In genomic region chr13:61994174-61994573, GRCh38 we compare ENCODE assay signal across 8 cellular contexts.
"Had no signal": no experiment of that assay in that cellular context is flagged by ENCODE, and none has a peak within 500 bp of the region (broad histone marks: within the 10 kb centered on the region; RNA-seq: fewer than 3 reads in every experiment).

No MANE protein-coding gene starts in this region.

- H3K36me3 Mint-ChIP-seq: IgD-negative memory B cell had no signal

- H2AFZ ChIP-seq: GM23248 had no signal

- H3K4me1 ChIP-seq: HAP-1 had no signal

- H3K9me3 ChIP-seq: HAP-1 had no signal

- DNase-seq: GM23248, GOT3, H7, HFFc6, KBM-7 had no signal

- H3K27ac Mint-ChIP-seq: HFFc6, IgD-negative memory B cell had no signal

- H3K4me3 ChIP-seq: GM23248, HAP-1 had no signal

- H3K27me3 Mint-ChIP-seq: IgD-negative memory B cell had no signal

- H3K4me1 Mint-ChIP-seq: IgD-negative memory B cell had no signal

- H3K4me3 Mint-ChIP-seq: HFFc6, IgD-negative memory B cell had no signal

- H3K27ac ChIP-seq: GM23248, HL-60 had no signal

- H3K36me3 ChIP-seq: HAP-1 had no signal

- H3K9ac ChIP-seq: GM23248 had no signal
